Comparison of ENCODE assay signal across 1 cellular context in the genomic region with DNA sequence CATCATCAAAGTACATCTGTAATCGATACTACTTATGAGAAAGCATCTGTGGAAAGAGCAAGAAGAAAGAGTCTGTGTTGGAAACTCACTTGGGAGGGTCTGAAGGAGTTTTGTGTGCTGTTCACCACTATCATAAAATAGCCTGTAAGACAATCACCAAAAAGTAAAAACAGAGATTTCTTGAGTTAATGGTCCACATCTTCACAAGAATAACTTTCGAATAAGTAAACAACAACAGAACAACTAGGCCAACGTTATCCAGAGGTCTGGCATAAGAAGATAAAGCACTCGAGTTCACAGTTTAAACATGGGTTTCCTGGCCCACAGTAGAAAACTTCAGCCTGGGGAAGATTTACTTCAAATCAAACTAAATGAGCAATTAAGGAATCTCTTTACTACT.
TF ChIP-seq lines count a peak whose summit lies in the region.

No MANE protein-coding gene starts in this region.

TF ChIP-seq in GM23338, 12 proteins besides CTCF, POLR2A, EP300 and RAD21:
- TF ChIP-seq, protein P1, sequence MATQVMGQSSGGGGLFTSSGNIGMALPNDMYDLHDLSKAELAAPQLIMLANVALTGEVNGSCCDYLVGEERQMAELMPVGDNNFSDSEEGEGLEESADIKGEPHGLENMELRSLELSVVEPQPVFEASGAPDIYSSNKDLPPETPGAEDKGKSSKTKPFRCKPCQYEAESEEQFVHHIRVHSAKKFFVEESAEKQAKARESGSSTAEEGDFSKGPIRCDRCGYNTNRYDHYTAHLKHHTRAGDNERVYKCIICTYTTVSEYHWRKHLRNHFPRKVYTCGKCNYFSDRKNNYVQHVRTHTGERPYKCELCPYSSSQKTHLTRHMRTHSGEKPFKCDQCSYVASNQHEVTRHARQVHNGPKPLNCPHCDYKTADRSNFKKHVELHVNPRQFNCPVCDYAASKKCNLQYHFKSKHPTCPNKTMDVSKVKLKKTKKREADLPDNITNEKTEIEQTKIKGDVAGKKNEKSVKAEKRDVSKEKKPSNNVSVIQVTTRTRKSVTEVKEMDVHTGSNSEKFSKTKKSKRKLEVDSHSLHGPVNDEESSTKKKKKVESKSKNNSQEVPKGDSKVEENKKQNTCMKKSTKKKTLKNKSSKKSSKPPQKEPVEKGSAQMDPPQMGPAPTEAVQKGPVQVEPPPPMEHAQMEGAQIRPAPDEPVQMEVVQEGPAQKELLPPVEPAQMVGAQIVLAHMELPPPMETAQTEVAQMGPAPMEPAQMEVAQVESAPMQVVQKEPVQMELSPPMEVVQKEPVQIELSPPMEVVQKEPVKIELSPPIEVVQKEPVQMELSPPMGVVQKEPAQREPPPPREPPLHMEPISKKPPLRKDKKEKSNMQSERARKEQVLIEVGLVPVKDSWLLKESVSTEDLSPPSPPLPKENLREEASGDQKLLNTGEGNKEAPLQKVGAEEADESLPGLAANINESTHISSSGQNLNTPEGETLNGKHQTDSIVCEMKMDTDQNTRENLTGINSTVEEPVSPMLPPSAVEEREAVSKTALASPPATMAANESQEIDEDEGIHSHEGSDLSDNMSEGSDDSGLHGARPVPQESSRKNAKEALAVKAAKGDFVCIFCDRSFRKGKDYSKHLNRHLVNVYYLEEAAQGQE (IDR thresholded peaks at IDR 0.05; ENCODE audit: unreplicated experiment), result no peak
- no peak for TF ChIP-seq EZH2phosphoT487 (IDR thresholded peaks at IDR 0.05; ENCODE audit: unreplicated experiment)
- TF ChIP-seq POLR2AphosphoS5 (IDR thresholded peaks at IDR 0.05; ENCODE audit: low read depth), result no peak
- no peak for TF ChIP-seq STAT1 (IDR thresholded peaks at IDR 0.05; ENCODE audit: unreplicated experiment)
- TF ChIP-seq EZH2 (IDR thresholded peaks at IDR 0.05; ENCODE audit: low read depth, unreplicated experiment), result no peak
- no peak for TF ChIP-seq CREB1 (CRISPR knock-in tag; IDR thresholded peaks at IDR 0.05; ENCODE audit: low read depth)
- no peak for TF ChIP-seq JUNB (IDR thresholded peaks at IDR 0.05; ENCODE audit: unreplicated experiment)
- TF ChIP-seq, protein P2, sequence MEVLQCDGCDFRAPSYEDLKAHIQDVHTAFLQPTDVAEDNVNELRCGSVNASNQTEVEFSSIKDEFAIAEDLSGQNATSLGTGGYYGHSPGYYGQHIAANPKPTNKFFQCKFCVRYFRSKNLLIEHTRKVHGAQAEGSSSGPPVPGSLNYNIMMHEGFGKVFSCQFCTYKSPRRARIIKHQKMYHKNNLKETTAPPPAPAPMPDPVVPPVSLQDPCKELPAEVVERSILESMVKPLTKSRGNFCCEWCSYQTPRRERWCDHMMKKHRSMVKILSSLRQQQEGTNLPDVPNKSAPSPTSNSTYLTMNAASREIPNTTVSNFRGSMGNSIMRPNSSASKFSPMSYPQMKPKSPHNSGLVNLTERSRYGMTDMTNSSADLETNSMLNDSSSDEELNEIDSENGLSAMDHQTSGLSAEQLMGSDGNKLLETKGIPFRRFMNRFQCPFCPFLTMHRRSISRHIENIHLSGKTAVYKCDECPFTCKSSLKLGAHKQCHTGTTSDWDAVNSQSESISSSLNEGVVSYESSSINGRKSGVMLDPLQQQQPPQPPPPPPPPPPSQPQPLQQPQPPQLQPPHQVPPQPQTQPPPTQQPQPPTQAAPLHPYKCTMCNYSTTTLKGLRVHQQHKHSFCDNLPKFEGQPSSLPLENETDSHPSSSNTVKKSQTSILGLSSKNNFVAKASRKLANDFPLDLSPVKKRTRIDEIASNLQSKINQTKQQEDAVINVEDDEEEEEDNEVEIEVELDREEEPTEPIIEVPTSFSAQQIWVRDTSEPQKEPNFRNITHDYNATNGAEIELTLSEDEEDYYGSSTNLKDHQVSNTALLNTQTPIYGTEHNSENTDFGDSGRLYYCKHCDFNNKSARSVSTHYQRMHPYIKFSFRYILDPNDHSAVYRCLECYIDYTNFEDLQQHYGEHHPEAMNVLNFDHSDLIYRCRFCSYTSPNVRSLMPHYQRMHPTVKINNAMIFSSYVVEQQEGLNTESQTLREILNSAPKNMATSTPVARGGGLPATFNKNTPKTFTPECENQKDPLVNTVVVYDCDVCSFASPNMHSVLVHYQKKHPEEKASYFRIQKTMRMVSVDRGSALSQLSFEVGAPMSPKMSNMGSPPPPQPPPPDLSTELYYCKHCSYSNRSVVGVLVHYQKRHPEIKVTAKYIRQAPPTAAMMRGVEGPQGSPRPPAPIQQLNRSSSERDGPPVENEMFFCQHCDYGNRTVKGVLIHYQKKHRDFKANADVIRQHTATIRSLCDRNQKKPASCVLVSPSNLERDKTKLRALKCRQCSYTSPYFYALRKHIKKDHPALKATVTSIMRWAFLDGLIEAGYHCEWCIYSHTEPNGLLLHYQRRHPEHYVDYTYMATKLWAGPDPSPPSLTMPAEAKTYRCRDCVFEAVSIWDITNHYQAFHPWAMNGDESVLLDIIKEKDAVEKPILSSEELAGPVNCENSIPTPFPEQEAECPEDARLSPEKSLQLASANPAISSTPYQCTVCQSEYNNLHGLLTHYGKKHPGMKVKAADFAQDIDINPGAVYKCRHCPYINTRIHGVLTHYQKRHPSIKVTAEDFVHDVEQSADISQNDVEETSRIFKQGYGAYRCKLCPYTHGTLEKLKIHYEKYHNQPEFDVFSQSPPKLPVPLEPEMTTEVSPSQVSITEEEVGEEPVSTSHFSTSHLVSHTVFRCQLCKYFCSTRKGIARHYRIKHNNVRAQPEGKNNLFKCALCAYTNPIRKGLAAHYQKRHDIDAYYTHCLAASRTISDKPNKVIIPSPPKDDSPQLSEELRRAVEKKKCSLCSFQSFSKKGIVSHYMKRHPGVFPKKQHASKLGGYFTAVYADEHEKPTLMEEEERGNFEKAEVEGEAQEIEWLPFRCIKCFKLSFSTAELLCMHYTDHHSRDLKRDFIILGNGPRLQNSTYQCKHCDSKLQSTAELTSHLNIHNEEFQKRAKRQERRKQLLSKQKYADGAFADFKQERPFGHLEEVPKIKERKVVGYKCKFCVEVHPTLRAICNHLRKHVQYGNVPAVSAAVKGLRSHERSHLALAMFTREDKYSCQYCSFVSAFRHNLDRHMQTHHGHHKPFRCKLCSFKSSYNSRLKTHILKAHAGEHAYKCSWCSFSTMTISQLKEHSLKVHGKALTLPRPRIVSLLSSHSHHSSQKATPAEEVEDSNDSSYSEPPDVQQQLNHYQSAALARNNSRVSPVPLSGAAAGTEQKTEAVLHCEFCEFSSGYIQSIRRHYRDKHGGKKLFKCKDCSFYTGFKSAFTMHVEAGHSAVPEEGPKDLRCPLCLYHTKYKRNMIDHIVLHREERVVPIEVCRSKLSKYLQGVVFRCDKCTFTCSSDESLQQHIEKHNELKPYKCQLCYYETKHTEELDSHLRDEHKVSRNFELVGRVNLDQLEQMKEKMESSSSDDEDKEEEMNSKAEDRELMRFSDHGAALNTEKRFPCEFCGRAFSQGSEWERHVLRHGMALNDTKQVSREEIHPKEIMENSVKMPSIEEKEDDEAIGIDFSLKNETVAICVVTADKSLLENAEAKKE (CRISPR knock-in tag; IDR thresholded peaks at IDR 0.05), result no peak
